ENCODE assay signal across 12 cellular contexts in the genomic region with DNA sequence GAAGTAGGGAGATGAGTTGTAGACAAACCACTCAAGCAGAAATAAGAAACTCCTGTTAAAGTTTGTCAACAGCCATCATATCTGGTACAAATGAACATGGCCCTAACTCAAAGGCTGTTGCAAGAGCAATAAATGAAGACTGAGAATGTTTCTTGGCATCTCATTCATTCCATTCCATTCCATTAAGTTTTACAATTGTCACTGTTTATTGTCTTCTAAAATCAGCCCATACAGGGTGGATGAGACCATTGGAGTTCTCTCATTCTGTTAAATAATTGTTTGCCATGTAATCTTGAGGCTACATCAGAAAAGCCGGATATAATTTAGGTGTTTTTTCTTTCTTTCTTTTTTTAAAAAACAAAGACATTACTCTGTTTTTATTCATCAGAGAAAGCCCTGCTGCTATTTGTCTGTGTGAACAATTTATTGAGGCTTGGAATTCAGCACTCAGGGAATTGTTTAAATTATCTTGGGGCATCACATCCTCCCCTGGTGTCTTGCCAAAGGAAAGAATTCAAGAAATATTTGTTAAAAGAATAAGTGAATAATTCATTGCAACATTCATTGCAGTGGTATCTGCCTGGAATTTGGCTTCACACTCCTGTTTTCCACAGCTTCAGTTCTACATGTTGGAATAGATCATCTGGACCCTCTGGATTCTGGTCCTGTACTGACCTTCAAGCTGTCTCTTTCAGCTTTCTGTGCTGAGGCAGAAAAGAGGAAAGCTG.
DNase-seq lines count a peak whose midpoint lies in the region; ATAC-seq and TF ChIP-seq lines count a peak whose summit lies in the region.
"Had no signal": no experiment of that assay in that cellular context is flagged by ENCODE, and none has a peak within 500 bp of the region (broad histone marks: within the 10 kb centered on the region; RNA-seq: fewer than 3 reads in every experiment).

No MANE protein-coding gene starts in this region.

- no peaks in the 10 kb centered on the region for H3K9me2 ChIP-seq in hepatocyte (replicated peaks; ENCODE audit: insufficient read depth)

- no peak for TF ChIP-seq CTCF in brain microvascular endothelial cell (IDR thresholded peaks at IDR 0.05; ENCODE audit: low read depth, low read length, missing control alignments)
- TF ChIP-seq CTCF in hepatocyte (IDR thresholded peaks at IDR 0.05; ENCODE audit: poor library complexity) = no peak
- TF ChIP-seq CTCF in uterus (IDR thresholded peaks at IDR 0.05) = no peak

- no peak for TF ChIP-seq POLR2A in uterus (IDR thresholded peaks at IDR 0.05)

- no peaks in the 10 kb centered on the region for H3K27me3 ChIP-seq in brain microvascular endothelial cell (replicated peaks)
- H3K27me3 ChIP-seq in hepatocyte = no peaks in the 10 kb centered on the region
- no peaks in the 10 kb centered on the region for H3K27me3 ChIP-seq in uterus

- ATAC-seq in GM21447 (IDR thresholded peaks at IDR 0.05; ENCODE audit: unreplicated experiment) = no peak
- ATAC-seq: naive thymus-derived CD4-positive, alpha-beta T cell had no signal

- intact Hi-C loops in uterus (cut with DNase I; ENCODE audit: low total_unique reads) = no loop called here

- H3K4me3 ChIP-seq in brain microvascular endothelial cell (ENCODE audit: low read depth, low read length) = no peak overlapping the region
- H3K4me3 ChIP-seq in hepatocyte = no peak overlapping the region
- no peak overlapping the region for H3K4me3 ChIP-seq in uterus
- H3K4me3 ChIP-seq: skin epidermis had no signal

- no peaks in the 10 kb centered on the region for H3K79me2 ChIP-seq in hepatocyte

- no peak overlapping the region for H3K27ac ChIP-seq in brain microvascular endothelial cell
- peak overlapping the region; percentile 4 for H3K27ac ChIP-seq in hepatocyte
- H3K27ac ChIP-seq in uterus = peak overlapping the region; percentile 42 to 43

- no peak overlapping the region for H3K4me2 ChIP-seq in hepatocyte

- no peaks in the 10 kb centered on the region for H4K20me1 ChIP-seq in hepatocyte (ENCODE audit: insufficient read depth, poor library complexity, severe bottlenecking)

- no peak overlapping the region for H2AFZ ChIP-seq in hepatocyte

- in situ Hi-C loops in brain microvascular endothelial cell (cut with HindIII; ENCODE audit: low pct_ligation_motif_present, low sequenced_read_pairs) = no loop called here

- DNase-seq in HCEC 1CT (peak; percentile 64), brain microvascular endothelial cell (peak; percentile 17), hepatocyte (ENCODE audit: low spot score) (no peak), uterus (no peak), T-helper 1 cell (no peak), NCI-H345 treated with DMSO at 0.1 percent for 48 hours (lab: John Stamatoyannopoulos, UW; ENCODE audit: unreplicated experiment) (no peak)
- DNase-seq: activated CD4-positive, alpha-beta T cell treated with anti-CD3 and anti-CD28 coated beads, Interleukin-2, amount 10 ng/mL, durations not matched to agents 7 days and 5 days; caudate nucleus; naive thymus-derived CD4-positive, alpha-beta T cell; NCI-H2107 had no signal

- H3K36me3 ChIP-seq in brain microvascular endothelial cell (replicated peaks) = no peaks in the 10 kb centered on the region
- no peaks in the 10 kb centered on the region for H3K36me3 ChIP-seq in hepatocyte (replicated peaks; ENCODE audit: insufficient read depth, low read depth)
- no peaks in the 10 kb centered on the region for H3K36me3 ChIP-seq in uterus

- no peaks in the 10 kb centered on the region for H3K4me1 ChIP-seq in hepatocyte (ENCODE audit: insufficient read depth)
- H3K4me1 ChIP-seq in uterus = no peaks in the 10 kb centered on the region

- H3K9me3 ChIP-seq in hepatocyte (ENCODE audit: low read depth) = no peaks in the 10 kb centered on the region
- H3K9me3 ChIP-seq in uterus = peaks cover 0 to 8% of the 10 kb centered on the region in 2 donors

- 40% methylated on average over 1 of the region's 1 CpG for WGBS in hepatocyte (ENCODE audit: low lambda C conversion rate, missing lambda C conversion rate)

Comparison
In these comparisons a context has a peak if more than half of its experiments do, and no peak if none do; other contexts are left out.
1. DNase-seq: peak in HCEC 1CT (single experiment) and brain microvascular endothelial cell (single experiment); none in hepatocyte (single experiment), uterus (0 of 2), T-helper 1 cell (0 of 5) and NCI-H345 treated with DMSO at 0.1 percent for 48 hours (single experiment).